Comparison of ENCODE assay signal across 12 cellular contexts in genomic region chr11:40168461-40168860, GRCh38.
A peak's percentile ranks its signal among the peaks of the same experiment; 100 is the strongest.
DNase-seq lines count a peak whose midpoint lies in the region; ATAC-seq lines count a peak whose summit lies in the region.
"Had no signal": no experiment of that assay in that cellular context is flagged by ENCODE, and none has a peak within 500 bp of the region (broad histone marks: within the 10 kb centered on the region; RNA-seq: fewer than 3 reads in every experiment).

No MANE protein-coding gene starts in this region.

- ATAC-seq in GM19328 (IDR thresholded peaks at IDR 0.05; ENCODE audit: unreplicated experiment) (peak; percentile 71), HG02610 (IDR thresholded peaks at IDR 0.05; ENCODE audit: unreplicated experiment) (peak; percentile 58), HG03460 (IDR thresholded peaks at IDR 0.05; ENCODE audit: unreplicated experiment) (peak; percentile 89), GM21526 (IDR thresholded peaks at IDR 0.05; ENCODE audit: low FRiP score, unreplicated experiment) (no peak)

- DNase-seq in renal cortical epithelial cell (ENCODE audit: low read depth) (peak; percentile 82), NCI-H2107 (lab: John Stamatoyannopoulos, UW) (no peak), NCI-H2227 treated with DMSO at 0.1 percent for 48 hours (lab: John Stamatoyannopoulos, UW) (no peak)
- DNase-seq: activated CD4-positive, alpha-beta T cell treated with anti-CD3 and anti-CD28 coated beads, Interleukin-2, amount 50 U/mL, for 1 hour; activated effector memory CD4-positive, alpha-beta T cell treated with Interleukin-2 at 50 U/mL for 16 hours; cerebellar nuclear complex; IMR-90; stimulated activated CD4-positive, alpha-beta T cell treated with anti-CD3 and anti-CD28 coated beads, Interleukin-4, amount 100 ng/mL, for 4 hours had no signal
